ENCODE assay signal across 20 cellular contexts in genomic region chrX:126985027-126985426, GRCh38.
DNase-seq lines count a peak whose midpoint lies in the region; ATAC-seq and TF ChIP-seq lines count a peak whose summit lies in the region.
"Had no signal": no experiment of that assay in that cellular context is flagged by ENCODE, and none has a peak within 500 bp of the region (broad histone marks: within the 10 kb centered on the region; RNA-seq: fewer than 3 reads in every experiment).

No MANE protein-coding gene starts in this region.

- no peak overlapping the region for H3K4me3 ChIP-seq in right atrium auricular region
- no peak overlapping the region for H3K4me3 ChIP-seq in heart left ventricle
- no peak overlapping the region for H3K4me3 ChIP-seq in left lung
- H3K4me3 ChIP-seq: BLaER1 treated with 17β-estradiol and CSF1 and Interleukin-3, amounts not matched to agents 10 nM and 100 nM; GM12878; GM23338 had no signal

- no peaks in the 10 kb centered on the region for H3K36me3 ChIP-seq in right atrium auricular region
- H3K36me3 ChIP-seq in heart left ventricle = no peaks in the 10 kb centered on the region
- no peaks in the 10 kb centered on the region for H3K36me3 ChIP-seq in left lung
- H3K36me3 ChIP-seq: BE2C; BLaER1 treated with 17β-estradiol and CSF1 and Interleukin-3, amounts not matched to agents 10 nM and 100 nM had no signal

- intact Hi-C loops in Right ventricle myocardium inferior (cut with DNase I) (loop anchor here (5.0 to 10.0 kb wide), 2 partner anchors 50 to 163 kb away; no protein-coding TSS in a partner anchor), heart left ventricle (cut with DNase I) (loop anchor here in 1 of 10 donors (5.0 kb wide), 1 partner anchor 47 kb away; no protein-coding TSS in a partner anchor), left lung (cut with DNase I) (no loop called here)

- no peaks in the 10 kb centered on the region for H3K4me1 ChIP-seq in right atrium auricular region
- H3K4me1 ChIP-seq in heart left ventricle = no peaks in the 10 kb centered on the region
- no peaks in the 10 kb centered on the region for H3K4me1 ChIP-seq in left lung
- H3K4me1 ChIP-seq: BE2C; BLaER1 treated with 17β-estradiol and CSF1 and Interleukin-3, amounts not matched to agents 10 nM and 100 nM had no signal

- ATAC-seq in Right ventricle myocardium inferior (peak; percentile 34), heart left ventricle (peak; percentile 47 to 73 (median 66)), left lung (peak; percentile 63), GM19397 (IDR thresholded peaks at IDR 0.05; ENCODE audit: unreplicated experiment) (no peak)
- ATAC-seq: GM12878, GM23338, HCT116 had no signal

- TF ChIP-seq CTCF in right atrium auricular region (IDR thresholded peaks at IDR 0.05) = no peak
- no peak for TF ChIP-seq CTCF in heart left ventricle (IDR thresholded peaks at IDR 0.05)
- no peak for TF ChIP-seq CTCF in left lung (IDR thresholded peaks at IDR 0.05)

- no peak for DNase-seq in Right ventricle myocardium inferior (ENCODE audit: missing footprints)
- DNase-seq in right atrium auricular region (ENCODE audit: low spot score) = no peak
- no peak for DNase-seq in heart left ventricle
- no peak for DNase-seq in left lung
- no peak for DNase-seq in occipital lobe (lab: John Stamatoyannopoulos, UW)
- DNase-seq: AML-193; BE2C; CD4-positive, alpha-beta T cell; CD8-positive, alpha-beta memory T cell; DMS 273 treated with DMSO at 0.1 percent for 48 hours; DMS79; EL; GDM1; H9 had no signal

- no peaks in the 10 kb centered on the region for H3K27me3 ChIP-seq in right atrium auricular region
- no peaks in the 10 kb centered on the region for H3K27me3 ChIP-seq in heart left ventricle
- H3K27me3 ChIP-seq in left lung = no peaks in the 10 kb centered on the region
- H3K27me3 ChIP-seq: BE2C had no signal

- H3K27ac ChIP-seq in right atrium auricular region (peak overlapping the region in 1 of 2 donors; percentile 56), heart left ventricle (peak overlapping the region in 2 of 12 donors; percentile 28 to 54), left lung (no peak overlapping the region)
- H3K27ac ChIP-seq: 22Rv1; BLaER1 treated with 17β-estradiol and CSF1 and Interleukin-3, amounts not matched to agents 10 nM and 100 nM had no signal

- TF ChIP-seq POLR2A in heart left ventricle (IDR thresholded peaks at IDR 0.05) = no peak

- H3K9me3 ChIP-seq in right atrium auricular region (no peaks in the 10 kb centered on the region), heart left ventricle (no peaks in the 10 kb centered on the region), left lung (peaks cover 0 to 2% of the 10 kb centered on the region in 2 donors)
- H3K9me3 ChIP-seq: BE2C had no signal
